2 cellular contexts compared by ENCODE assay signal in the genomic region with DNA sequence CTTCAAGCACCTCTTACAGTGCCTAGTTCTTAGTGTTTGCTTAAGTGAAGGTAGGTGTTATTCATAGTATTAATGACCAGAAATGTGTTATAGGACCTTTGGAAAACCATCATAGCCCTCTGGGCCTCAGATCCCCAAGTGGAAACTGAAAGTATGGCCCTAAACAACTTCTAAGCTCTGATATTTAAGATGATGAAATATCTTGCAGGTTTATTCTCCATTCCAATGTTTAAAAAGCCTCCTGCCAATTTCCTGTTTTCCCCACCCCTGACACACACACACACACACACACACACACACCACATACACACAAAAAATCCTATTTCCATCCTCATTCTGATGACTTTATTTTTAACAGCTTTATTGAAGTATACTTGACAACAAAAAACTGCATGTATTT.
TF ChIP-seq lines count a peak whose summit lies in the region.

No MANE protein-coding gene starts in this region.

TF ChIP-seq in IMR-90, 13 proteins besides CTCF, POLR2A, EP300 and RAD21:
- TF ChIP-seq USF2 (IDR thresholded peaks at IDR 0.05; ENCODE audit: low read depth, low read length): no peak
- no peak for TF ChIP-seq RCOR1 (IDR thresholded peaks at IDR 0.05; ENCODE audit: insufficient replicate concordance, low read length)
- TF ChIP-seq SMC3 (IDR thresholded peaks at IDR 0.05; ENCODE audit: low read depth, low read length): no peak
- TF ChIP-seq CEBPB (IDR thresholded peaks at IDR 0.05; ENCODE audit: low read depth, low read length): peak; percentile 13; the same call in 1 of the 2 replicates
- TF ChIP-seq MXI1 (IDR thresholded peaks at IDR 0.05; ENCODE audit: borderline replicate concordance, low read depth, low read length): no peak

TF ChIP-seq in K562, 482 proteins besides CTCF, POLR2A, EP300 and RAD21:
- TF ChIP-seq ARID3B (CRISPR knock-in tag; IDR thresholded peaks at IDR 0.05; ENCODE audit: borderline replicate concordance) (no peak), ATF3 (IDR thresholded peaks at IDR 0.05) (0 out of 2 replicates have a peak, but pooled peaks have one; percentile 23), ATF3 (CRISPR knock-in tag; conservative IDR thresholded peaks at IDR 0.05) (no peak), CEBPG (CRISPR knock-in tag; IDR thresholded peaks at IDR 0.05) (no peak), CEBPG (tag; conservative IDR thresholded peaks at IDR 0.05 in 1 of 2, IDR thresholded peaks at IDR 0.05 in 1 of 2) (peak; percentile 22 to 75; a peak in 3 of 4 replicates)
